Comparison of ENCODE assay signal across 8 cellular contexts in genomic region chr1:113389953-113390834, GRCh38. TPM values are rescaled to one million over a fixed set of nuclear protein-coding genes. Genes with fewer than 3 reads are reported as not detected.
A peak's percentile ranks its signal among the peaks of the same experiment; 100 is the strongest.
DNase-seq lines count a peak whose midpoint lies in the region; ATAC-seq lines count a peak whose summit lies in the region.

TSS of gene MAGI3 (plus strand) at chr1:113390515. CDS start at chr1:113391034, 519 bp downstream.

- H2BK120ac ChIP-seq in mesendoderm (ENCODE audit: low read depth, low read length), result peak within 1 kb of the TSS; percentile 30

- ATAC-seq in GM21360 (IDR thresholded peaks at IDR 0.05; ENCODE audit: unreplicated experiment), result peak; percentile 99

- H3K27ac ChIP-seq in CD8-positive, alpha-beta memory T cell (ENCODE audit: low read depth, low read length), result peak within 1 kb of the TSS; percentile 41
- H3K27ac ChIP-seq in mesendoderm (ENCODE audit: low read depth, low read length), result peak within 1 kb of the TSS; percentile 93

- H3K36me3 ChIP-seq in CD8-positive, alpha-beta memory T cell (ENCODE audit: insufficient read depth, low read length), result no peaks in the 10 kb centered on the region
- no peaks in the 10 kb centered on the region for H3K36me3 ChIP-seq in endocrine pancreas (ENCODE audit: control insufficient read depth, insufficient read depth, low read length)
- H3K36me3 ChIP-seq in mesendoderm (ENCODE audit: control insufficient read depth, insufficient read depth, low read length), result no peaks in the 10 kb centered on the region

- peak within 1 kb of the TSS; percentile 20 for H3K23ac ChIP-seq in mesendoderm (ENCODE audit: low read length)

- H3K4me2 ChIP-seq in mesendoderm (ENCODE audit: low read length), result peak within 1 kb of the TSS; percentile 74

- no peak within 1 kb of the TSS for H4K5ac ChIP-seq in mesendoderm (ENCODE audit: low read length)

- H3K9ac ChIP-seq in endocrine pancreas (ENCODE audit: control insufficient read depth, insufficient read depth, low read length) (peak within 1 kb of the TSS; percentile 71), mesendoderm (ENCODE audit: low read length) (peak within 1 kb of the TSS; percentile 80)

- peak within 1 kb of the TSS; percentile 66 for H3K4ac ChIP-seq in mesendoderm (ENCODE audit: low read depth, low read length)

- peaks cover 0 to 11% of the 10 kb centered on the region in 2 donors for H3K27me3 Mint-ChIP-seq in CD8-positive, alpha-beta memory T cell

- POLR2A ChIA-PET in CD8-positive, alpha-beta memory T cell (lab: Charles Lee), result interaction anchor here (0.6 kb wide), 4 partner anchors 25 to 732 kb away, joined by 3 to 4 read pairs (median 4); no protein-coding TSS in a partner anchor

- H3K79me1 ChIP-seq in mesendoderm (ENCODE audit: low read length), result peaks cover 2% of the 10 kb centered on the region

- WGBS in mesendoderm (ENCODE audit: extremely low coverage, insufficient coverage, low lambda C conversion rate), result no CpG with 5 or more reads among the region's 89 CpGs

- CTCF ChIA-PET in CD8-positive, alpha-beta memory T cell (lab: Charles Lee), result interaction anchor here (1.0 to 1.8 kb wide), 3 partner anchors 9 to 317 kb away, joined by 3 to 7 read pairs (median 4); partner anchors contain the start of gene LRIG2

- H3K36me3 Mint-ChIP-seq in CD8-positive, alpha-beta memory T cell, result peaks cover 0 to 5% (median 4%) of the 10 kb centered on the region in 3 donors

- H3K56ac ChIP-seq in mesendoderm (ENCODE audit: low read length), result peak within 1 kb of the TSS; percentile 90

- peak within 1 kb of the TSS; percentile 92 to 97 (median 94) for H3K4me3 Mint-ChIP-seq in CD8-positive, alpha-beta memory T cell

- peak within 1 kb of the TSS; percentile 71 for H3K4me3 ChIP-seq in CD8-positive, alpha-beta memory T cell (ENCODE audit: low read length)
- H3K4me3 ChIP-seq in endocrine pancreas (ENCODE audit: control insufficient read depth, insufficient read depth, low read length) (peak within 1 kb of the TSS; percentile 95), mesendoderm (ENCODE audit: low read length) (peak within 1 kb of the TSS; percentile 63)

- H3K4me1 Mint-ChIP-seq in CD8-positive, alpha-beta memory T cell, result peaks cover 24 to 33% (median 26%) of the 10 kb centered on the region in 3 donors

- no peaks in the 10 kb centered on the region for H3K9me3 ChIP-seq in CD8-positive, alpha-beta memory T cell (ENCODE audit: low read length)
- H3K9me3 ChIP-seq in endocrine pancreas (ENCODE audit: control insufficient read depth, low read length), result no peaks in the 10 kb centered on the region

- peak; percentile 82 to 91 (median 88) for DNase-seq in CD8-positive, alpha-beta memory T cell
- DNase-seq in HT-29 (ENCODE audit: low spot score) (peak; percentile 97), NOMO-1 treated with dmso at 0.1 percent for 144 hours (lab: John Stamatoyannopoulos, UW; ENCODE audit: unreplicated experiment) (peak; percentile 95), mesendoderm (peak; percentile 100)
- peak; percentile 66 for DNase-seq in activated CD8-positive, alpha-beta memory T cell treated with anti-CD3 and anti-CD28 coated beads, Interleukin-2, amount 50 U/mL, for 1 hour (ENCODE audit: extremely low read depth)
- peak; percentile 85 for DNase-seq in stimulated activated CD8-positive, alpha-beta memory T cell treated with anti-CD3 and anti-CD28 coated beads, Interleukin-12 subunit alpha, Interleukin-12 subunit beta, amount 100 ng/mL, for 4 hours (ENCODE audit: low read depth)

- no peak within 1 kb of the TSS for H2AK5ac ChIP-seq in mesendoderm (ENCODE audit: low read length)

- peaks cover 8% of the 10 kb centered on the region for H3K79me2 ChIP-seq in mesendoderm (ENCODE audit: control insufficient read depth, insufficient read depth, low read length)

- H4K8ac ChIP-seq in mesendoderm (ENCODE audit: low read depth, low read length), result no peak within 1 kb of the TSS

- no peaks in the 10 kb centered on the region for H3K27me3 ChIP-seq in CD8-positive, alpha-beta memory T cell (ENCODE audit: insufficient read depth, low read length, poor library complexity, severe bottlenecking)
- H3K27me3 ChIP-seq in endocrine pancreas (ENCODE audit: control insufficient read depth, insufficient read depth, low read length) (no peaks in the 10 kb centered on the region), mesendoderm (ENCODE audit: insufficient read depth, low read length, poor library complexity) (no peaks in the 10 kb centered on the region)

- H2BK5ac ChIP-seq in mesendoderm (ENCODE audit: low read length), result no peak within 1 kb of the TSS

- H3K4me1 ChIP-seq in CD8-positive, alpha-beta memory T cell (ENCODE audit: insufficient read depth, low read length), result peaks cover 23% of the 10 kb centered on the region
- H3K4me1 ChIP-seq in endocrine pancreas (ENCODE audit: control insufficient read depth, insufficient read depth, low read length) (peaks cover 5% of the 10 kb centered on the region), mesendoderm (ENCODE audit: control insufficient read depth, low read depth, low read length) (peaks cover 2% of the 10 kb centered on the region)

- H3K27ac Mint-ChIP-seq in CD8-positive, alpha-beta memory T cell, result peak within 1 kb of the TSS; percentile 10 to 91 (median 70)

- H2BK15ac ChIP-seq in mesendoderm (replicated peaks; ENCODE audit: low read depth), result no peak within 1 kb of the TSS

- peak within 1 kb of the TSS; percentile 85 for H3K18ac ChIP-seq in mesendoderm (ENCODE audit: low read length)

- H3K9me3 Mint-ChIP-seq in CD8-positive, alpha-beta memory T cell, result peaks cover 0 to 4% (median 0%) of the 10 kb centered on the region in 5 donors

RNA-seq across cellular contexts. Expression of gene MAGI3, which starts in this region (rescaled TPM):
- total RNA-seq in CD8-positive, alpha-beta memory T cell, result 1 to 10 TPM; 3.1 to 3.2 TPM
- 1.8 TPM for polyA plus RNA-seq in CD8-positive, alpha-beta memory T cell
- 19.9 and 20.8 TPM in 2 replicates for total RNA-seq in HT-29 (2014; rRNA removed; shearing (Covaris generic))
- 4.2 TPM for polyA plus RNA-seq in mesendoderm (2013, experiment 1 of 2)
- polyA plus RNA-seq in mesendoderm (2013, experiment 2 of 2), result 4.6 TPM

Comparison
In these comparisons a context has a peak if more than half of its experiments do, and no peak if none do; other contexts are left out.
1. Peak in every context shown above with its lines: DNase-seq, ATAC-seq, H3K4me3 ChIP-seq and H3K27ac ChIP-seq.